In the genomic region with DNA sequence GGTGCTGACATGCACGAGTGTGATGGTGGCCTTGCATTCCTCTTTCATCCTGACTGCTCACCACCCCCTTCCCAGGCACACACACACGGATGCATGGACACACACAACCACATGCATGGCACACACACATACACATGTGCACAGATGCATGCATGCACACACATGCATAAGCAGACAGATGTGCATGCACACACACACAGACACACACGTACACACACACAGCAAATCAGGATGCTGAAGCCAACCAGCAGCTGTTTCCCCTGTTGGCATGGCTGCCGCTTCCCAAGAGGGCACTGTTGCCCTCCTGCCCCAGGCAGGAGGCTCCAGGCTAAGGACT, we compare ENCODE assay signal across 2 cellular contexts.
TF ChIP-seq lines count a peak whose summit lies in the region.

No MANE protein-coding gene starts in this region.

TF ChIP-seq in HepG2, 621 proteins besides CTCF, POLR2A, EP300 and RAD21:
- TF ChIP-seq SNAPC2 (CRISPR knock-in tag; IDR thresholded peaks at IDR 0.05) (no peak), ZNF572 (CRISPR knock-in tag; IDR thresholded peaks at IDR 0.05) (no peak), GTF2F1 (IDR thresholded peaks at IDR 0.05; ENCODE audit: low read length) (no peak), TBP (CRISPR knock-in tag; IDR thresholded peaks at IDR 0.05) (no peak), JUNB (CRISPR knock-in tag; IDR thresholded peaks at IDR 0.05; ENCODE audit: borderline replicate concordance) (no peak), HOXA3 (CRISPR knock-in tag; IDR thresholded peaks at IDR 0.05) (no peak)
- TF ChIP-seq, protein P1, sequence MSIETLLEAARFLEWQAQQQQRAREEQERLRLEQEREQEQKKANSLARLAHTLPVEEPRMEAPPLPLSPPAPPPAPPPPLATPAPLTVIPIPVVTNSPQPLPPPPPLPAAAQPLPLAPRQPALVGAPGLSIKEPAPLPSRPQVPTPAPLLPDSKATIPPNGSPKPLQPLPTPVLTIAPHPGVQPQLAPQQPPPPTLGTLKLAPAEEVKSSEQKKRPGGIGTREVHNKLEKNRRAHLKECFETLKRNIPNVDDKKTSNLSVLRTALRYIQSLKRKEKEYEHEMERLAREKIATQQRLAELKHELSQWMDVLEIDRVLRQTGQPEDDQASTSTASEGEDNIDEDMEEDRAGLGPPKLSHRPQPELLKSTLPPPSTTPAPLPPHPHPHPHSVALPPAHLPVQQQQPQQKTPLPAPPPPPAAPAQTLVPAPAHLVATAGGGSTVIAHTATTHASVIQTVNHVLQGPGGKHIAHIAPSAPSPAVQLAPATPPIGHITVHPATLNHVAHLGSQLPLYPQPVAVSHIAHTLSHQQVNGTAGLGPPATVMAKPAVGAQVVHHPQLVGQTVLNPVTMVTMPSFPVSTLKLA (IDR thresholded peaks at IDR 0.05) = peak; percentile 51
- TF ChIP-seq, protein P2, sequence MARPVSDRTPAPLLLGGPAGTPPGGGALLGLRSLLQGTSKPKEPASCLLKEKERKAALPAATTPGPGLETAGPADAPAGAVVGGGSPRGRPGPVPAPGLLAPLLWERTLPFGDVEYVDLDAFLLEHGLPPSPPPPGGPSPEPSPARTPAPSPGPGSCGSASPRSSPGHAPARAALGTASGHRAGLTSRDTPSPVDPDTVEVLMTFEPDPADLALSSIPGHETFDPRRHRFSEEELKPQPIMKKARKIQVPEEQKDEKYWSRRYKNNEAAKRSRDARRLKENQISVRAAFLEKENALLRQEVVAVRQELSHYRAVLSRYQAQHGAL (CRISPR knock-in tag; IDR thresholded peaks at IDR 0.05; ENCODE audit: not compliant biosample characterization) = no peak
TF ChIP-seq in HepG2: peak in this region for 1.

TF ChIP-seq in H1, 55 proteins besides CTCF, POLR2A, EP300 and RAD21:
- TF ChIP-seq KDM4A (IDR thresholded peaks at IDR 0.05; ENCODE audit: low read depth, low read length, severe bottlenecking) (no peak), CBX8 (IDR thresholded peaks at IDR 0.05; ENCODE audit: borderline replicate concordance, low read depth, low read length) (no peak), RXRA (IDR thresholded peaks at IDR 0.05; ENCODE audit: insufficient read depth, low read depth, low read length) (no peak), SP1 (IDR thresholded peaks at IDR 0.05; ENCODE audit: low read depth, low read length) (no peak), EZH2 (IDR thresholded peaks at IDR 0.05; ENCODE audit: low read depth, low read length, severe bottlenecking) (no peak), HDAC6 (IDR thresholded peaks at IDR 0.05; ENCODE audit: low read depth, low read length) (no peak), JUN (IDR thresholded peaks at IDR 0.05; ENCODE audit: low read depth, low read length) (no peak), CHD2 (IDR thresholded peaks at IDR 0.05; ENCODE audit: low read length) (no peak), TAF7 (optimal IDR thresholded peaks at IDR 0.05; ENCODE audit: borderline replicate concordance, low read depth, low read length) (no peak), TBP (IDR thresholded peaks at IDR 0.05; ENCODE audit: low read depth, low read length) (no peak)
